ENCODE assay signal across 8 cellular contexts in the genomic region with DNA sequence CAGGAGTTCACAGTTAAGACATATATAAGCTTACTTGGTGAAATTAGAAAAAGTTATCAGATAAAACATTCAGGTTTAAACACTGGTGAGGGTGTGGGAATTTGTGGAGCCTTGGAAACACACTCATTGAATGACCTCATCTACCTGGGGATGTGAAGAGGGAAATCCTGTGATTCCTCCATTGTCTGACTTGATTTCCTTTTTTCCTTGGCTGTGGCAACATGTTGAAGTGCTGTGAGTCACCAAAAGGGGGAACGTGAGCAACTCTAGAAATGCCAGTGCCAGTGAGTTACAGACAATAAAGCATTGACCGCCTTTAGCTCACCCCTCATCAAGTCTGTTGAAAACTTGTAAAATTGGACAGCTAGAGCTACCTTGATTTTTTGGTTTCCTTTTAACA. TPM values are rescaled to one million over a fixed set of nuclear protein-coding genes. Genes with fewer than 3 reads are reported as not detected.
DNase-seq lines count a peak whose midpoint lies in the region; ATAC-seq, FAIRE-seq and TF ChIP-seq lines count a peak whose summit lies in the region.

No MANE protein-coding gene starts in this region.

- peak overlapping the region; percentile 25 for H3K27ac Mint-ChIP-seq in type B pancreatic cell

- no peaks in the 10 kb centered on the region for H3K27me3 Mint-ChIP-seq in type B pancreatic cell

- H3K36me3 Mint-ChIP-seq in type B pancreatic cell: peaks cover 9% of the 10 kb centered on the region

- TF ChIP-seq CTCF in cardiac muscle cell (IDR thresholded peaks at IDR 0.05; ENCODE audit: low read depth, low read length) (peak; percentile 47), heart left ventricle (IDR thresholded peaks at IDR 0.05) (peak in 3 of 12 donors; percentile 16 to 19 (median 18)), epithelial cell of proximal tubule (conservative IDR thresholded peaks at IDR 0.05; ENCODE audit: low read depth, low read length) (peak; percentile 39), type B pancreatic cell (conservative IDR thresholded peaks at IDR 0.05) (peak; percentile 55), pancreas (IDR thresholded peaks at IDR 0.05) (no peak)

- peak overlapping the region; percentile 84 for H3K4me3 Mint-ChIP-seq in type B pancreatic cell

- no peak for TF ChIP-seq POLR2A in heart left ventricle (IDR thresholded peaks at IDR 0.05)

- 27 to 45% (median 38%) methylated on average over 2 of the region's 2 CpGs for WGBS in heart left ventricle, 4 donors
- 68 to 76% methylated on average over 2 of the region's 2 CpGs for WGBS in pancreas, 2 donors

- peaks cover 3% of the 10 kb centered on the region for H3K9me3 Mint-ChIP-seq in type B pancreatic cell

- no peaks in the 10 kb centered on the region for H3K27me3 ChIP-seq in cardiac muscle cell
- H3K27me3 ChIP-seq in heart left ventricle: no peaks in the 10 kb centered on the region
- no peaks in the 10 kb centered on the region for H3K27me3 ChIP-seq in pancreas

- H3K4me1 ChIP-seq in cardiac muscle cell (ENCODE audit: low read depth) (peaks cover 12% of the 10 kb centered on the region), heart left ventricle (peaks cover 0 to 61% (median 37%) of the 10 kb centered on the region in 12 donors), pancreas (peaks cover 0 to 16% (median 5%) of the 10 kb centered on the region in 3 donors)

- H3K36me3 ChIP-seq in cardiac muscle cell (no peaks in the 10 kb centered on the region), heart left ventricle (no peaks in the 10 kb centered on the region), pancreas (no peaks in the 10 kb centered on the region)

- H3K27ac ChIP-seq in cardiac muscle cell (no peak overlapping the region), heart left ventricle (peak overlapping the region in 6 of 12 donors; percentile 11 to 97 (median 50)), pancreas (no peak overlapping the region)

- intact Hi-C loops in heart left ventricle (cut with DNase I) (loop anchor here in 1 of 10 donors (5.0 kb wide), 1 partner anchor 59 kb away; the partner anchor contains the start of gene CDIP1), pancreas (cut with DNase I) (no loop called here)

- no peak for ATAC-seq in heart left ventricle
- no peak for ATAC-seq in HG02840 (IDR thresholded peaks at IDR 0.05; ENCODE audit: low FRiP score, unreplicated experiment)
- no peak for ATAC-seq in pancreas

- H3K4me3 ChIP-seq in cardiac muscle cell (no peak overlapping the region), heart left ventricle (peak overlapping the region in 4 of 12 donors; percentile 84 to 96 (median 93)), epithelial cell of proximal tubule (ENCODE audit: low read depth, low read length) (peak overlapping the region; percentile 99), pancreas (no peak overlapping the region)

- no peak for FAIRE-seq in pancreas (lab: Jason Lieb, UNC)

- peaks cover 27% of the 10 kb centered on the region for H3K4me1 Mint-ChIP-seq in type B pancreatic cell (ENCODE audit: unreplicated experiment)

- no peaks in the 10 kb centered on the region for H3K9me3 ChIP-seq in cardiac muscle cell (ENCODE audit: low read depth)
- no peaks in the 10 kb centered on the region for H3K9me3 ChIP-seq in heart left ventricle
- H3K9me3 ChIP-seq in pancreas: no peaks in the 10 kb centered on the region

- peak in 1 of 2 donors; percentile 57 for DNase-seq in cardiac muscle cell (ENCODE audit: low read depth in 1 of 2, low spot score in 1 of 2)
- DNase-seq in heart left ventricle: no peak
- DNase-seq in RPMI7951 (ENCODE audit: low read depth): peak; percentile 34
- DNase-seq in epithelial cell of proximal tubule (ENCODE audit: low read depth): peak; percentile 68
- no peak for DNase-seq in type B pancreatic cell (ENCODE audit: extremely low spot score, unreplicated experiment)
- DNase-seq in pancreas: no peak
- no peak for DNase-seq in GM19238 (ENCODE audit: insufficient read length, low spot score)

RNA-seq across cellular contexts. Expression of gene HMOX2, which starts 1.8 kb away (rescaled TPM):
- total RNA-seq in cardiac muscle cell: 61.5 and 69.8 TPM in 2 replicates
- polyA plus RNA-seq in cardiac muscle cell: 83.7 and 101 TPM in 2 replicates
- 100 to 1,000 TPM in 5 of 9 donors, 10 to 100 TPM in 4; 60.6 to 250 (median 117) TPM for total RNA-seq in heart left ventricle
- 100 to 1,000 TPM; 113 to 245 TPM for polyA plus RNA-seq in heart left ventricle
- total RNA-seq in RPMI7951 (2014; rRNA removed; shearing (Covaris generic)): 39.8 and 44.8 TPM in 2 replicates
- total RNA-seq in epithelial cell of proximal tubule: 75.9 and 105 TPM in 2 replicates
- total RNA-seq in type B pancreatic cell (ENCODE audit: low replicate concordance): 37.8 and 46.2 TPM in 2 replicates
- total RNA-seq in pancreas: 10 to 100 TPM; 12.8 to 22.0 (median 18.5) TPM
- polyA plus RNA-seq in pancreas: 10 to 100 TPM; 18.9 to 29.6 TPM

RNA-seq across cellular contexts. Expression of gene NMRAL1, which starts 3.5 kb away (rescaled TPM):
- total RNA-seq in cardiac muscle cell (45.4 and 64.5 TPM in 2 replicates), heart left ventricle (10 to 100 TPM; 12.0 to 47.5 (median 23.4) TPM), epithelial cell of proximal tubule (120 and 177 TPM in 2 replicates), type B pancreatic cell (ENCODE audit: low replicate concordance) (48.3 and 49.1 TPM in 2 replicates), pancreas (10 to 100 TPM; 21.9 to 40.0 (median 24.3) TPM)
- polyA plus RNA-seq in cardiac muscle cell (32.4 and 46.9 TPM in 2 replicates), heart left ventricle (10 to 100 TPM; 25.4 to 28.0 TPM), pancreas (10 to 100 TPM; 74.9 to 84.7 TPM)
- total RNA-seq in RPMI7951 (2014; rRNA removed; shearing (Covaris generic)): 48.4 and 66.5 TPM in 2 replicates

RNA-seq across cellular contexts. Expression of gene DNAJA3, which starts 52.3 kb away (rescaled TPM):
- 62.1 and 70.7 TPM in 2 replicates for total RNA-seq in cardiac muscle cell
- polyA plus RNA-seq in cardiac muscle cell: 60.5 and 70.8 TPM in 2 replicates
- 10 to 100 TPM; 47.5 to 88.4 (median 59.7) TPM for total RNA-seq in heart left ventricle
- polyA plus RNA-seq in heart left ventricle: 10 to 100 TPM; 47.4 to 81.8 TPM
- total RNA-seq in RPMI7951 (2014; rRNA removed; shearing (Covaris generic)): 38.6 and 44.0 TPM in 2 replicates
- 40.6 and 70.1 TPM in 2 replicates for total RNA-seq in epithelial cell of proximal tubule
- total RNA-seq in type B pancreatic cell (ENCODE audit: low replicate concordance): 43.9 and 46.5 TPM in 2 replicates
- total RNA-seq in pancreas: 10 to 100 TPM; 21.0 to 33.7 (median 21.5) TPM
- 10 to 100 TPM; 20.3 to 23.0 TPM for polyA plus RNA-seq in pancreas

Comparison
In these comparisons a context has a peak if more than half of its experiments do, and no peak if none do; other contexts are left out.
1. DNase-seq: peak in RPMI7951 (single experiment) and epithelial cell of proximal tubule (single experiment); none in heart left ventricle (0 of 5), type B pancreatic cell (single experiment), pancreas (0 of 6) and GM19238 (single experiment).
2. CTCF ChIP-seq: peak in cardiac muscle cell (single experiment), epithelial cell of proximal tubule (single experiment) and type B pancreatic cell (single experiment); none in pancreas (0 of 4).